11 cellular contexts compared by ENCODE assay signal in genomic region chr9:21096901-21097255, GRCh38. TPM values are rescaled to one million over a fixed set of nuclear protein-coding genes. Genes with fewer than 3 reads are reported as not detected.
A peak's percentile ranks its signal among the peaks of the same experiment; 100 is the strongest.
DNase-seq lines count a peak whose midpoint lies in the region; ATAC-seq, FAIRE-seq and TF ChIP-seq lines count a peak whose summit lies in the region.
"Had no signal": no experiment of that assay in that cellular context is flagged by ENCODE, and none has a peak within 500 bp of the region (broad histone marks: within the 10 kb centered on the region; RNA-seq: fewer than 3 reads in every experiment).

No MANE protein-coding gene starts in this region.

- H3K27ac ChIP-seq in endothelial cell of umbilical vein (ENCODE audit: insufficient read depth, low read depth, low read length), result no peak overlapping the region
- no peak overlapping the region for H3K27ac ChIP-seq in parathyroid adenoma

- H3K79me2 ChIP-seq in Loucy (ENCODE audit: insufficient read depth, low read length) (no peaks in the 10 kb centered on the region), endothelial cell of umbilical vein (ENCODE audit: control insufficient read depth, insufficient read depth, low read length) (no peaks in the 10 kb centered on the region), parathyroid adenoma (no peaks in the 10 kb centered on the region)

- no peak for TF ChIP-seq POLR2A in endothelial cell of umbilical vein (IDR thresholded peaks at IDR 0.05; ENCODE audit: low read depth, low read length)
- no peak for TF ChIP-seq POLR2A in lower leg skin (IDR thresholded peaks at IDR 0.05)

- H3K36me3 ChIP-seq in Loucy (ENCODE audit: insufficient read depth, low read length) (no peaks in the 10 kb centered on the region), endothelial cell of umbilical vein (ENCODE audit: control insufficient read depth in 2 of 2, extremely low read depth in 1 of 2, insufficient read depth in 2 of 2, low read length in 2 of 2) (no peaks in the 10 kb centered on the region), parathyroid adenoma (ENCODE audit: control insufficient read depth, insufficient read depth, low read length) (no peaks in the 10 kb centered on the region), MG63 (no peaks in the 10 kb centered on the region)

- H2AFZ ChIP-seq in Loucy (ENCODE audit: low read length) (peak overlapping the region; percentile 81), endothelial cell of umbilical vein (ENCODE audit: low read depth, low read length) (peak overlapping the region; percentile 77), parathyroid adenoma (no peak overlapping the region)

- WGBS in lower leg skin, 2 donors, result 44 to 52% methylated on average over 2 of the region's 2 CpGs

- TF ChIP-seq CTCF in Loucy (conservative IDR thresholded peaks at IDR 0.05; ENCODE audit: low read length) (no peak), endothelial cell of umbilical vein (IDR thresholded peaks at IDR 0.05; ENCODE audit: extremely low read depth in 1 of 2, insufficient read depth in 1 of 2, low read depth in 1 of 2, low read length in 2 of 2) (no peak), parathyroid adenoma (IDR thresholded peaks at IDR 0.05) (no peak), lower leg skin (IDR thresholded peaks at IDR 0.05) (no peak)

- ATAC-seq in HG03045 (IDR thresholded peaks at IDR 0.05; ENCODE audit: unreplicated experiment), result no peak

- no peaks in the 10 kb centered on the region for H3K9me2 ChIP-seq in Loucy (replicated peaks; ENCODE audit: low read depth, low read length)

- no peaks in the 10 kb centered on the region for H4K20me1 ChIP-seq in Loucy (ENCODE audit: insufficient read depth, low read length, poor library complexity, severe bottlenecking)
- H4K20me1 ChIP-seq in endothelial cell of umbilical vein (replicated peaks; ENCODE audit: control insufficient read depth, extremely low read depth, insufficient read depth, low read length), result no peaks in the 10 kb centered on the region

- CTCF ChIA-PET in endothelial cell of umbilical vein (lab: Charles Lee), result interaction anchor here (0.8 to 2.1 kb wide), 4 partner anchors 9 to 19 kb away, joined by 3 to 12 read pairs (median 4); partner anchors contain the start of gene IFNB1

- no peaks in the 10 kb centered on the region for H3F3A ChIP-seq in Loucy (ENCODE audit: low read depth)

- no TSS peak for BruUV-seq in endothelial cell of umbilical vein (replicated peaks; lab: Mats Ljungman, UMichigan)

- intact Hi-C loops in endothelial cell of umbilical vein (cut with micrococcal nuclease) (no loop called here), lower leg skin (cut with DNase I; ENCODE audit: low total_unique reads) (no loop called here)

- dilution Hi-C loops in endothelial cell of umbilical vein (cut with MboI; ENCODE audit: extremely low pct_ligation_motif_present, low sequenced_read_pairs), result no loop called here

- H3K27me3 ChIP-seq in Loucy (ENCODE audit: insufficient read depth, low read length, poor library complexity, severe bottlenecking) (no peaks in the 10 kb centered on the region), endothelial cell of umbilical vein (ENCODE audit: control insufficient read depth in 2 of 2, insufficient read depth in 2 of 2, low read length in 2 of 2) (no peaks in the 10 kb centered on the region), parathyroid adenoma (ENCODE audit: control insufficient read depth, insufficient read depth, low read length) (no peaks in the 10 kb centered on the region), MG63 (no peaks in the 10 kb centered on the region)

- H3K4me3 ChIP-seq in Loucy (ENCODE audit: low read length, poor library complexity, severe bottlenecking) (peak overlapping the region; percentile 69), endothelial cell of umbilical vein (replicated peaks in 1 of 3; ENCODE audit: insufficient read depth in 1 of 3, low read depth in 1 of 3, low read length in 3 of 3) (no peak overlapping the region), parathyroid adenoma (ENCODE audit: low read depth, low read length) (no peak overlapping the region), lower leg skin (ENCODE audit: low read depth, poor library complexity, severe bottlenecking) (no peak overlapping the region), MG63 (no peak overlapping the region)

- no peak for FAIRE-seq in endothelial cell of umbilical vein (lab: Jason Lieb, UNC)

- peaks cover 69% of the 10 kb centered on the region for H3K4me1 ChIP-seq in Loucy (ENCODE audit: insufficient read depth, low read length, poor library complexity, severe bottlenecking)
- peaks cover 2% of the 10 kb centered on the region for H3K4me1 ChIP-seq in endothelial cell of umbilical vein (ENCODE audit: control insufficient read depth, extremely low read depth, insufficient read depth, low read length)
- H3K4me1 ChIP-seq in parathyroid adenoma, result no peaks in the 10 kb centered on the region

- POLR2A ChIA-PET in endothelial cell of umbilical vein (lab: Charles Lee), result no interaction called here

- H3K9ac ChIP-seq in Loucy (ENCODE audit: low read depth, low read length, poor library complexity, severe bottlenecking) (peak overlapping the region; percentile 72), endothelial cell of umbilical vein (replicated peaks; ENCODE audit: extremely low read depth, insufficient read depth, low read length) (no peak overlapping the region), parathyroid adenoma (no peak overlapping the region)

- H3K9me3 ChIP-seq in Loucy (ENCODE audit: insufficient read depth, low read depth, low read length) (no peaks in the 10 kb centered on the region), endothelial cell of umbilical vein (replicated peaks; ENCODE audit: control insufficient read depth, insufficient read depth, low read length) (no peaks in the 10 kb centered on the region), parathyroid adenoma (ENCODE audit: control insufficient read depth, low read length) (no peaks in the 10 kb centered on the region), MG63 (no peaks in the 10 kb centered on the region)

- DNase-seq in GF-D8 (lab: John Stamatoyannopoulos, UW), result peak; percentile 26
- no peak for DNase-seq in endothelial cell of umbilical vein (ENCODE audit: low read depth, low spot score)
- DNase-seq in lower leg skin (ENCODE audit: low spot score in 2 of 2), result no peak
- DNase-seq in AG08396 (ENCODE audit: low spot score), result no peak
- DNase-seq in MG63, result no peak
- DNase-seq: cortex of kidney, NCI-H1048 had no signal

- H3K4me2 ChIP-seq in Loucy (ENCODE audit: low read depth, low read length, poor library complexity, severe bottlenecking) (peak overlapping the region; percentile 87), endothelial cell of umbilical vein (ENCODE audit: insufficient read depth, low read length) (no peak overlapping the region), parathyroid adenoma (ENCODE audit: low read length) (peak overlapping the region; percentile 33)

- H3K9me1 ChIP-seq in endothelial cell of umbilical vein (replicated peaks; ENCODE audit: control insufficient read depth, extremely low read depth, insufficient read depth, low read length), result no peaks in the 10 kb centered on the region

TF ChIP-seq in endothelial cell of umbilical vein, 7 proteins besides CTCF, POLR2A, EP300 and RAD21:
- TF ChIP-seq GATA2 (IDR thresholded peaks at IDR 0.05; ENCODE audit: insufficient read depth, insufficient read length, low read depth, low read length) (no peak), EZH2 (IDR thresholded peaks at IDR 0.05; ENCODE audit: borderline replicate concordance, low read depth, low read length, severe bottlenecking) (no peak), JUN (IDR thresholded peaks at IDR 0.05; ENCODE audit: borderline replicate concordance, insufficient read depth, insufficient read length, low read depth) (no peak), POLR2AphosphoS5 (IDR thresholded peaks at IDR 0.05; ENCODE audit: insufficient read depth, low read depth, low read length) (no peak), MYC (IDR thresholded peaks at IDR 0.05; ENCODE audit: low read depth, low read length) (no peak), FOS (IDR thresholded peaks at IDR 0.05; ENCODE audit: borderline replicate concordance, insufficient read depth, low read length) (no peak)
- TF ChIP-seq, protein P1, sequence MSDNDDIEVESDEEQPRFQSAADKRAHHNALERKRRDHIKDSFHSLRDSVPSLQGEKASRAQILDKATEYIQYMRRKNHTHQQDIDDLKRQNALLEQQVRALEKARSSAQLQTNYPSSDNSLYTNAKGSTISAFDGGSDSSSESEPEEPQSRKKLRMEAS (IDR thresholded peaks at IDR 0.05; ENCODE audit: insufficient read depth, insufficient read length), result no peak

RNA-seq across cellular contexts. Expression of gene IFNB1, which starts 19.1 kb away (rescaled TPM):
- not detected in 2 replicates for total RNA-seq in endothelial cell of umbilical vein
- not detected in 2 replicates for polyA plus RNA-seq in endothelial cell of umbilical vein
- not detected in 2 replicates for polyA plus RNA-seq in endothelial cell of umbilical vein (2011; cell fraction: cytosol; rRNA removed)
- polyA plus RNA-seq in endothelial cell of umbilical vein (2011; cell fraction: nucleus; rRNA removed), result not detected in 2 replicates
- polyA plus RNA-seq in endothelial cell of umbilical vein (2012), result not detected in 2 replicates
- not detected in 2 replicates for polyA minus RNA-seq in endothelial cell of umbilical vein
- polyA minus RNA-seq in endothelial cell of umbilical vein (2011; cell fraction: cytosol; rRNA and poly(A)+ RNA removed), result not detected
- not detected in 2 replicates for polyA minus RNA-seq in endothelial cell of umbilical vein (2011; cell fraction: nucleus; rRNA and poly(A)+ RNA removed)
- total RNA-seq in lower leg skin, result not detected
- total RNA-seq in MG63 (2014; rRNA removed; shearing (Covaris generic); ENCODE audit: low replicate concordance), result 0.81 and 4.1 TPM in 2 replicates
- total RNA-seq: pulmonary artery endothelial cell had no signal

RNA-seq across cellular contexts. Expression of gene IFNW1, which starts 44.8 kb away (rescaled TPM):
- not detected in 2 replicates for total RNA-seq in endothelial cell of umbilical vein
- not detected in 2 replicates for polyA plus RNA-seq in endothelial cell of umbilical vein
- not detected in 2 replicates for polyA plus RNA-seq in endothelial cell of umbilical vein (2011; cell fraction: cytosol; rRNA removed)
- polyA plus RNA-seq in endothelial cell of umbilical vein (2011; cell fraction: nucleus; rRNA removed), result not detected in 2 replicates
- polyA plus RNA-seq in endothelial cell of umbilical vein (2012), result not detected in 2 replicates
- polyA minus RNA-seq in endothelial cell of umbilical vein, result not detected in 2 replicates
- not detected for polyA minus RNA-seq in endothelial cell of umbilical vein (2011; cell fraction: cytosol; rRNA and poly(A)+ RNA removed)
- polyA minus RNA-seq in endothelial cell of umbilical vein (2011; cell fraction: nucleus; rRNA and poly(A)+ RNA removed), result not detected in 2 replicates
- not detected for total RNA-seq in lower leg skin
- total RNA-seq in MG63 (2014; rRNA removed; shearing (Covaris generic); ENCODE audit: low replicate concordance), result not detected in 2 replicates
- total RNA-seq: pulmonary artery endothelial cell had no signal
